Comparison of ENCODE assay signal across 8 cellular contexts in the genomic region with DNA sequence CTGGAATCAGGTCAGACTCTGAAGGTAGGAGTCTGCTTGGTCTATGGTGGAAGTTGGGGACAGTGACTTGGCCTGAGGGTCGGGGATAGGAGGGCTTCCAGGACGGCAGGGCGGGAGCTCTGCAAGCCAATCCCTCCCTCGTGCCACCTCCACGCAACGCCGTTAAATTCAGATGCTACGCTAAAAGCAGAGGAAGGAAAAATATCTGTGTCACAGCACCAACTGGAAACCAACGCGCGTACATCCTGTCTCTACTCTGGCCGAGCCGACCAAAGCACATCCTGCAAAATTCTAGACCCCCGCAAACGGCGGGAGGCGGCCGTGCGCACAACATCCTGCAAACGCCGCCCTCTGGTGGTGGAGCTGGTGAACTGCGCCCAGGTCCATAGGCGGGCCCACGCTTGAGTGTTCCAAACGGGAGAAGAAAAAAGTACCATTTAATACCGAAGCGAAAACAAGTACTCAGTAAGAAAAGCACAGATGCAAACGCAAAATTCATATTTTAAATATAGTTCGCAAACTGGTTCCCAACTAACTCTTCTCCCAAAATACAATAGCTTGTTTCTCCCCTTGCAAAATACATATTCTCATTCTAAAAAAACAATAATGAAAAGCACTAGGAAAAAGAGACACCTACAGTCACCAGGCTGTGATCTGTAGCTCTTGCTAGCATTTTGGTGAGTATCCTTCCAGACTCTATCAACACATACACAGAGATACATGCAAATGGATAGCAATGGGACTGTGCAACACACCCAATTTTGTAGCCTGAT. TPM values are rescaled to one million over a fixed set of nuclear protein-coding genes. Genes with fewer than 3 reads are reported as not detected.
DNase-seq lines count a peak whose midpoint lies in the region; ATAC-seq and TF ChIP-seq lines count a peak whose summit lies in the region.

No MANE protein-coding gene starts in this region.

- no peaks in the 10 kb centered on the region for H3K4me1 ChIP-seq in muscle layer of duodenum (ENCODE audit: control insufficient read depth in 1 of 2, insufficient read depth in 2 of 2, low read length in 2 of 2)

- H3K4me3 ChIP-seq in epithelial cell of proximal tubule (ENCODE audit: low read depth, low read length), result peak overlapping the region; percentile 45
- peak overlapping the region; percentile 45 to 48 for H3K4me3 ChIP-seq in muscle layer of duodenum (ENCODE audit: low read depth in 1 of 2, low read length in 2 of 2)

- DNase-seq in Ammon's horn (ENCODE audit: low spot score) (peak; percentile 79), NOMO-1 treated with dmso at 0.1 percent for 144 hours (lab: John Stamatoyannopoulos, UW; ENCODE audit: unreplicated experiment) (peak; percentile 19), epithelial cell of proximal tubule (ENCODE audit: low read depth) (no peak)
- peak; percentile 92 for DNase-seq in activated CD8-positive, alpha-beta memory T cell treated with anti-CD3 and anti-CD28 coated beads, Interleukin-2, amount 50 U/mL, for 48 hours
- DNase-seq in stimulated activated CD8-positive, alpha-beta memory T cell treated with anti-CD3 and anti-CD28 coated beads, Interleukin-4, amount 100 ng/mL, for 48 hours, result peak; percentile 89

- no peaks in the 10 kb centered on the region for H3K36me3 ChIP-seq in muscle layer of duodenum (ENCODE audit: control insufficient read depth in 1 of 2, insufficient read depth in 2 of 2, low read length in 2 of 2)

- TF ChIP-seq CTCF in epithelial cell of proximal tubule (conservative IDR thresholded peaks at IDR 0.05; ENCODE audit: low read depth, low read length), result peak; percentile 96

- ATAC-seq in GM19035 (IDR thresholded peaks at IDR 0.05; ENCODE audit: unreplicated experiment) (peak; percentile 79), HG03439 (IDR thresholded peaks at IDR 0.05; ENCODE audit: unreplicated experiment) (peak; percentile 79)

- H3K9me3 ChIP-seq in muscle layer of duodenum (ENCODE audit: control insufficient read depth in 1 of 2, low read length in 2 of 2), result no peaks in the 10 kb centered on the region

- no peak overlapping the region for H3K27ac ChIP-seq in muscle layer of duodenum (ENCODE audit: low read length)

- no peaks in the 10 kb centered on the region for H3K27me3 ChIP-seq in muscle layer of duodenum (ENCODE audit: low read depth, low read length)

RNA-seq across cellular contexts. Expression of gene HSPA12A, which starts 45.7 kb away (rescaled TPM):
- 8.9 and 13.0 TPM in 2 replicates for total RNA-seq in epithelial cell of proximal tubule
